Comparison of ENCODE assay signal across 12 cellular contexts in the genomic region with DNA sequence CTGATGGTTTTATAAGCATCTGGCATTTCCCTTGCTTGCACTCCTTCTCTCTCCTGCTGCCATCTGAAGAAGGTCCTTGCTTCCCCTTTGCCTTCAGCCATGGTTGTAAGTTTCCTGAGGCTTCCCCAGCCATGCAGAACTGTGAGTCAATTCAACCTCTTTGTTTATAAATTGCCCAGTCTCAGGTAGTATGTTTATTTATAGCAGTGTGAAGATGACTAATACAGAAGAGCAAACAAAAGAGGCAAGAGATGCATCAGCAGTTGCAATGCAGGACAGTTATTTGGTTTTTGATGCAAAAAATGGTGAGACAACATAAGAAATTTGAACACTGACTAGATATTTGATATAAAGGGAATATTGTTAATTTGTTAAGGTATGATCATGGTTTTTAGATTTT. TPM values are rescaled to one million over a fixed set of nuclear protein-coding genes. Genes with fewer than 3 reads are reported as not detected.
DNase-seq lines count a peak whose midpoint lies in the region; ATAC-seq and TF ChIP-seq lines count a peak whose summit lies in the region.
"Had no signal": no experiment of that assay in that cellular context is flagged by ENCODE, and none has a peak within 500 bp of the region (broad histone marks: within the 10 kb centered on the region; RNA-seq: fewer than 3 reads in every experiment).

No MANE protein-coding gene starts in this region.

- TF ChIP-seq EP300 in gastroesophageal sphincter (IDR thresholded peaks at IDR 0.05): no peak

- TF ChIP-seq POLR2A in vagina (IDR thresholded peaks at IDR 0.05) (no peak), gastroesophageal sphincter (IDR thresholded peaks at IDR 0.05) (no peak)

- H3K4me3 ChIP-seq in vagina (no peak overlapping the region), gastroesophageal sphincter (no peak overlapping the region)

- intact Hi-C loops in vagina (cut with DNase I): no loop called here

- peak; percentile 69 for DNase-seq in H4 (ENCODE audit: low spot score)
- DNase-seq in M059J (ENCODE audit: low read depth): peak; percentile 64
- no peak for DNase-seq in left lobe of liver (ENCODE audit: low spot score)
- no peak for DNase-seq in NCI-H1105 treated with DMSO at 0.1 percent for 48 hours (lab: John Stamatoyannopoulos, UW)
- no peak for DNase-seq in inferior parietal cortex (ENCODE audit: extremely low spot score)
- no peak for DNase-seq in vagina (ENCODE audit: extremely low spot score in 2 of 2)
- DNase-seq: activated CD4-positive, CD25-positive, alpha-beta regulatory T cell treated with anti-CD3 and anti-CD28 coated beads, Interleukin-2, amount 50 U/mL, for 72 hours; CD8-positive, alpha-beta memory T cell; NCI-H2171 had no signal

- TF ChIP-seq CTCF in vagina (IDR thresholded peaks at IDR 0.05) (no peak), gastroesophageal sphincter (IDR thresholded peaks at IDR 0.05) (no peak)

- peak; percentile 76 for ATAC-seq in GM18511 (IDR thresholded peaks at IDR 0.05; ENCODE audit: unreplicated experiment)
- peak; percentile 55 for ATAC-seq in left lobe of liver
- ATAC-seq in gastroesophageal sphincter: no peak
- ATAC-seq: HCT116 had no signal

- H3K9me3 ChIP-seq in vagina: no peaks in the 10 kb centered on the region
- H3K9me3 ChIP-seq in gastroesophageal sphincter: no peaks in the 10 kb centered on the region

- H3K36me3 ChIP-seq in vagina (no peaks in the 10 kb centered on the region), gastroesophageal sphincter (no peaks in the 10 kb centered on the region)

- peaks cover 14% of the 10 kb centered on the region for H3K4me1 ChIP-seq in vagina
- peaks cover 0 to 30% (median 3%) of the 10 kb centered on the region in 3 donors for H3K4me1 ChIP-seq in gastroesophageal sphincter

- H3K27ac ChIP-seq in vagina (no peak overlapping the region), gastroesophageal sphincter (no peak overlapping the region)

- no peaks in the 10 kb centered on the region for H3K27me3 ChIP-seq in vagina
- no peaks in the 10 kb centered on the region for H3K27me3 ChIP-seq in gastroesophageal sphincter

RNA-seq across cellular contexts. Expression of gene TMEM100, which starts 16.8 kb away (rescaled TPM):
- total RNA-seq in H4 (2014; rRNA removed; shearing (Covaris generic)): 4.6 and 7.8 TPM in 2 replicates
- total RNA-seq in M059J (2014; rRNA removed; shearing (Covaris generic)): 0.07 and 0.22 TPM in 2 replicates
- 7.0 TPM for total RNA-seq in left lobe of liver
- 20.6 TPM for total RNA-seq in vagina
- 10 to 100 TPM in 2 of 4 donors, 1 to 10 TPM in 2; 3.7 to 63.8 (median 10.4) TPM for total RNA-seq in gastroesophageal sphincter
- total RNA-seq: CD8-positive, alpha-beta memory T cell had no signal

RNA-seq across cellular contexts. Expression of gene PCTP, which starts 45.0 kb away (rescaled TPM):
- 21.8 and 25.3 TPM in 2 replicates for total RNA-seq in H4 (2014; rRNA removed; shearing (Covaris generic))
- total RNA-seq in M059J (2014; rRNA removed; shearing (Covaris generic)): 13.4 and 16.8 TPM in 2 replicates
- total RNA-seq in left lobe of liver: 74.1 TPM
- 8.6 TPM for total RNA-seq in vagina
- total RNA-seq in gastroesophageal sphincter: 10 to 100 TPM; 11.3 to 27.3 (median 18.8) TPM

Comparison
In these comparisons a context has a peak if more than half of its experiments do, and no peak if none do; other contexts are left out.
1. DNase-seq: peak in H4 (single experiment) and M059J (single experiment); none in left lobe of liver (single experiment), NCI-H1105 treated with DMSO at 0.1 percent for 48 hours (single experiment), inferior parietal cortex (single experiment) and vagina (0 of 2).